1 cellular context compared by ENCODE assay signal in the genomic region with DNA sequence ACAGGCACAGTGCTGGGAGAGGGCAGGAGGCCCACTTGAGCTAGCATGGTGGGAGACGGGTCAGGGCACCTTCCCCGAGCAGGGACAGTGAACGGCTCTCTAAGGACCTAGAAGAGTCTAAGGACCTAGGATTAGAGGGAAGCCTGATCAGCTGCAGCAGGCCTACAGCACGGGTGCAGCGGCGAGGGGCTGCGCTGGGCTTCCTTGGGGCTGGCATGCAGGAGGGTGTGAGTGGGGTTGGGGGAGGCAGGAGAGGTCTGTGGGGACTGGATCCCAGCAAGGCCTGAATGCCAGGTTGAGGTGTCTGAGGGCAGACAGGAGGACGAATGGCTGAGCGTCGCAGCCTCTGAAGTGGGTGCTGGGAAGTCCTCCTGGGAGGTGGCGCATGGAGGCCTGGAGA.
TF ChIP-seq lines count a peak whose summit lies in the region.

No MANE protein-coding gene starts in this region.

TF ChIP-seq in HEK293, 187 proteins besides CTCF, POLR2A, EP300 and RAD21:
- no peak for TF ChIP-seq ZNF404 (tag by site-specific recombination; IDR thresholded peaks at IDR 0.05)
- TF ChIP-seq, protein P1, sequence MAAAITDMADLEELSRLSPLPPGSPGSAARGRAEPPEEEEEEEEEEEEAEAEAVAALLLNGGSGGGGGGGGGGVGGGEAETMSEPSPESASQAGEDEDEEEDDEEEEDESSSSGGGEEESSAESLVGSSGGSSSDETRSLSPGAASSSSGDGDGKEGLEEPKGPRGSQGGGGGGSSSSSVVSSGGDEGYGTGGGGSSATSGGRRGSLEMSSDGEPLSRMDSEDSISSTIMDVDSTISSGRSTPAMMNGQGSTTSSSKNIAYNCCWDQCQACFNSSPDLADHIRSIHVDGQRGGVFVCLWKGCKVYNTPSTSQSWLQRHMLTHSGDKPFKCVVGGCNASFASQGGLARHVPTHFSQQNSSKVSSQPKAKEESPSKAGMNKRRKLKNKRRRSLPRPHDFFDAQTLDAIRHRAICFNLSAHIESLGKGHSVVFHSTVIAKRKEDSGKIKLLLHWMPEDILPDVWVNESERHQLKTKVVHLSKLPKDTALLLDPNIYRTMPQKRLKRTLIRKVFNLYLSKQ (tag by site-specific recombination; IDR thresholded peaks at IDR 0.05; ENCODE audit: borderline replicate concordance): no peak
- TF ChIP-seq, protein P2, sequence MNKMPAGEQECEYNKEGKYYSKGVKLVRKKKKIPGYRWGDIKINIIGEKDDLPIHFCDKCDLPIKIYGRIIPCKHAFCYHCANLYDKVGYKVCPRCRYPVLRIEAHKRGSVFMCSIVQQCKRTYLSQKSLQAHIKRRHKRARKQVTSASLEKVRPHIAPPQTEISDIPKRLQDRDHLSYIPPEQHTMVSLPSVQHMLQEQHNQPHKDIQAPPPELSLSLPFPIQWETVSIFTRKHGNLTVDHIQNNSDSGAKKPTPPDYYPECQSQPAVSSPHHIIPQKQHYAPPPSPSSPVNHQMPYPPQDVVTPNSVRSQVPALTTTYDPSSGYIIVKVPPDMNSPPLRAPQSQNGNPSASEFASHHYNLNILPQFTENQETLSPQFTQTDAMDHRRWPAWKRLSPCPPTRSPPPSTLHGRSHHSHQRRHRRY (tag by site-specific recombination; IDR thresholded peaks at IDR 0.05): no peak
- TF ChIP-seq ZNF560 (tag by site-specific recombination; IDR thresholded peaks at IDR 0.05; ENCODE audit: borderline replicate concordance): no peak
- no peak for TF ChIP-seq HOXD13 (CRISPR knock-in tag; IDR thresholded peaks at IDR 0.05; ENCODE audit: borderline replicate concordance)
- TF ChIP-seq ZNF426 (tag by site-specific recombination; IDR thresholded peaks at IDR 0.05): no peak
